Comparison of ENCODE assay signal across 8 cellular contexts in the genomic region with DNA sequence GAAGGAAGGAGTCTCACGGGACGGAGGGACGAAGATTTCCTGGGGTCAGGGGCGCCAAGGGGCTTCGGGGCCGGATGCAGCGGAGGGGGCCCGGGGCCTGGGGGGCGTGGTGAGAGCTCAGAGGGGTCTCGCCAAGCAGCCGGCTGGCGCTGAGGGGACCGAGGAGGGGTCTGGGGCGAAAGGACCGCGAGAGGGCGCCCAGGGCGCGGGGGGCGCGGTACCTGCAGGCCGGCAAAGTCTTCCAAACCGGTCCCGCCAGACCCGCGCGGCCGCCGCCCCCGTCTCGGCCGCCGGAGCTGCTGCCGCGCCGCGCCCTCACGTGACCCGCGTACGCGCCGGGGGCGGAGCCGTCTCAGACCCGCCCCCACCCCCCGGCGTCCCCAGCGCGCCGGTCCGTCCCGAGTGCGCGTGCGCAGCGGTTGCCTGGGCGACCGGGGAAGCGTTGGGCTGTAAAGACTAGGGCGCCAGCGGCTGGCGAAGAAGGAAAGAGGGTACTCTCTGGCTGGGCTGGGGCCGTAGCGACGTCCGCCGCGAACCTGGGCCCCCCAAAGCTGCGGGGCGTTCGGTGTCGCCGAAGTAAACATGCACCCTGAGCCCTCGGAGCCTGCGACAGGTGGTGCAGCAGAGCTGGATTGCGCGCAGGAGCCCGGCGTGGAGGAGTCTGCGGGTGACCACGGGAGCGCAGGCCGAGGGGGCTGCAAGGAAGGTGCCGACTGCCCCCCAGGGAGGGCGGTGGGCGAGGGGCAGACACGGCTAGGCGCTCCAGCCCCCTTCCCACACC. TPM values are rescaled to one million over a fixed set of nuclear protein-coding genes. Genes with fewer than 3 reads are reported as not detected.
A peak's percentile ranks its signal among the peaks of the same experiment; 100 is the strongest.
DNase-seq lines count a peak whose midpoint lies in the region; ATAC-seq and TF ChIP-seq lines count a peak whose summit lies in the region.

A gene (plus strand): TSS at position 450 of the 781 bp plus-strand sequence. CDS start 133 bp downstream, at position 583.
A gene (minus strand): TSS at position 319 of the 781 bp plus-strand sequence. CDS start 13,856 bp downstream, outside the sequence.

- peak; percentile 94 for DNase-seq in COLO668 (lab: John Stamatoyannopoulos, UW; ENCODE audit: unreplicated experiment)
- DNase-seq in NOMO-1 treated with dmso at 0.1 percent for 144 hours (lab: John Stamatoyannopoulos, UW; ENCODE audit: unreplicated experiment) = peak; percentile 50
- peak; percentile 95 for DNase-seq in activated CD8-positive, alpha-beta memory T cell treated with anti-CD3 and anti-CD28 coated beads, Interleukin-2, amount 50 U/mL, for 4 hours
- DNase-seq in epithelial cell of esophagus (ENCODE audit: low read depth) = peak; percentile 85
- peak; percentile 92 to 96 (median 92) for DNase-seq in mucosa of descending colon
- DNase-seq in stimulated activated CD8-positive, alpha-beta memory T cell treated with anti-CD3 and anti-CD28 coated beads, Interleukin-2, amount 100 ng/mL, for 1 hour (ENCODE audit: low read depth in 2 of 2) = peak; percentile 91 to 92

- peak; percentile 13 for TF ChIP-seq CTCF in epithelial cell of esophagus (IDR thresholded peaks at IDR 0.05; ENCODE audit: insufficient read depth, low read depth, low read length, missing control alignments)
- TF ChIP-seq CTCF in mucosa of descending colon (IDR thresholded peaks at IDR 0.05) = no peak

- intact Hi-C loops in mucosa of descending colon (cut with DNase I, micrococcal nuclease) = no loop called here

- H3K36me3 ChIP-seq in mucosa of descending colon (ENCODE audit: low read depth) = no peaks in the 10 kb centered on the region

- peaks cover 2% of the 10 kb centered on the region for H3K4me1 ChIP-seq in mucosa of descending colon (ENCODE audit: low read depth)

- H3K9me3 ChIP-seq in mucosa of descending colon = no peaks in the 10 kb centered on the region

- H3K4me3 ChIP-seq in epithelial cell of esophagus (ENCODE audit: low read length) (peak within 1 kb of the TSS; percentile 73), mucosa of descending colon (peak within 1 kb of the TSS; percentile 90)

- peak; percentile 77 for ATAC-seq in GM19452 (IDR thresholded peaks at IDR 0.05; ENCODE audit: unreplicated experiment)
- ATAC-seq in HG03571 (IDR thresholded peaks at IDR 0.05; ENCODE audit: unreplicated experiment) = peak; percentile 85
- peak; percentile 99 for ATAC-seq in mucosa of descending colon

RNA-seq across cellular contexts. Expression of the first gene that starts in this region (rescaled TPM):
- total RNA-seq in mucosa of descending colon = under 1 TPM in 1 of 3 donors, not detected in 2; 0.95 TPM

RNA-seq across cellular contexts. Expression of the second gene that starts in this region (rescaled TPM):
- 10 to 100 TPM in 2 of 3 donors, 1 to 10 TPM in 1; 7.2 to 21.3 (median 11.0) TPM for total RNA-seq in mucosa of descending colon

Comparison
In these comparisons a context has a peak if more than half of its experiments do, and no peak if none do; other contexts are left out.
1. Peak in every context shown above with its lines: DNase-seq, ATAC-seq and H3K4me3 ChIP-seq.